In the genomic region with DNA sequence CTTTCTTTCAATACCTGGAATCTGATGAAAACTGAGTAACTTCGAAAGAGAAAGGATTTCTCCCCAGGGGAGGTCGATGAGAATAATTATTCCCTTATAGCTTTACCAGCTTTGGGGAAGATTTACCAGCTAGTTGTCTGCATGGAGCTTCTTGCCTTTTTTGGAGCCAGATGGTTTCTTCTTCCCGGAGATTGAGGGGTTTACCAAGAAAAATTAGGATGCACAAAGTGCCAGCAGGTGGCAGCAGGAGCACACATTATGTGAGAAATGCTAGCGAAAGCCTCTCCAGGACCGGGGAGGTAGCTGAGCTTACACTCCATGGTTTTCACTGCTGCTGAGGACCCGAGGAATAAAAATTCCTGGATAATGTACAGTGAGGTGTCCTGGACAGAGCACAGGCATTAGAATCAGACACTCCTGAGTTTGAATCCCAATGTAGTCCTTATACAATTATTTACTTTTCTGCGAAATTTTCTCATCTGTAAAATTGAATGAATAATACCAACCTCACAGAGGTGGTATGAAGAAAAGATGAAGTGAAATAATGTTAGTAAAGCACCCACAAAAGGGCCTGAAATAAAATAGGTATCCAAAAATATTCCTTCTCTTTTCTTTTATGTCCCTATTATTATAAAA, we compare ENCODE assay signal across 1 cellular context.
TF ChIP-seq lines count a peak whose summit lies in the region.

No MANE protein-coding gene starts in this region.

TF ChIP-seq in K562, 482 proteins besides CTCF, POLR2A, EP300 and RAD21 (continued from another document):
- TF ChIP-seq, protein P1, sequence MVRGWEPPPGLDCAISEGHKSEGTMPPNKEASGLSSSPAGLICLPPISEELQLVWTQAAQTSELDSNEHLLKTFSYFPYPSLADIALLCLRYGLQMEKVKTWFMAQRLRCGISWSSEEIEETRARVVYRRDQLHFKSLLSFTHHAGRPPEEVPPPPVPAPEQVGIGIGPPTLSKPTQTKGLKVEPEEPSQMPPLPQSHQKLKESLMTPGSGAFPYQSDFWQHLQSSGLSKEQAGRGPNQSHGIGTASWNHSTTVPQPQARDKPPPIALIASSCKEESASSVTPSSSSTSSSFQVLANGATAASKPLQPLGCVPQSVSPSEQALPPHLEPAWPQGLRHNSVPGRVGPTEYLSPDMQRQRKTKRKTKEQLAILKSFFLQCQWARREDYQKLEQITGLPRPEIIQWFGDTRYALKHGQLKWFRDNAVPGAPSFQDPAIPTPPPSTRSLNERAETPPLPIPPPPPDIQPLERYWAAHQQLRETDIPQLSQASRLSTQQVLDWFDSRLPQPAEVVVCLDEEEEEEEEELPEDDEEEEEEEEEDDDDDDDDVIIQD (CRISPR knock-in tag; IDR thresholded peaks at IDR 0.05) = no peak
- TF ChIP-seq, protein P2, sequence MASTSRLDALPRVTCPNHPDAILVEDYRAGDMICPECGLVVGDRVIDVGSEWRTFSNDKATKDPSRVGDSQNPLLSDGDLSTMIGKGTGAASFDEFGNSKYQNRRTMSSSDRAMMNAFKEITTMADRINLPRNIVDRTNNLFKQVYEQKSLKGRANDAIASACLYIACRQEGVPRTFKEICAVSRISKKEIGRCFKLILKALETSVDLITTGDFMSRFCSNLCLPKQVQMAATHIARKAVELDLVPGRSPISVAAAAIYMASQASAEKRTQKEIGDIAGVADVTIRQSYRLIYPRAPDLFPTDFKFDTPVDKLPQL (IDR thresholded peaks at IDR 0.05; ENCODE audit: extremely low read depth, insufficient read length) = no peak
- TF ChIP-seq SMC3 (conservative IDR thresholded peaks at IDR 0.05; ENCODE audit: insufficient read depth, low read depth, low read length) (peak; percentile 88), SMARCE1 (IDR thresholded peaks at IDR 0.05) (no peak), ZC3H11A (IDR thresholded peaks at IDR 0.05; ENCODE audit: low read depth, low read length) (no peak), HLTF (IDR thresholded peaks at IDR 0.05) (no peak), NELFE (IDR thresholded peaks at IDR 0.05; ENCODE audit: insufficient read depth, insufficient read length) (no peak), ZNF644 (tag; IDR thresholded peaks at IDR 0.05; ENCODE audit: low read depth) (no peak), ZNF766 (CRISPR knock-in tag; conservative IDR thresholded peaks at IDR 0.05) (0 out of 2 replicates have a peak, but pooled peaks have one; percentile 29), SRSF7 (optimal IDR thresholded peaks at IDR 0.05; ENCODE audit: low read depth, low read length) (no peak), STAG1 (CRISPR knock-in tag; IDR thresholded peaks at IDR 0.05; ENCODE audit: borderline replicate concordance) (peak; percentile 98), SMARCA4 (IDR thresholded peaks at IDR 0.05) (no peak), ZNF184 (CRISPR knock-in tag; IDR thresholded peaks at IDR 0.05) (no peak), ZNF140 (CRISPR knock-in tag; IDR thresholded peaks at IDR 0.05) (no peak)
- TF ChIP-seq, protein P3, sequence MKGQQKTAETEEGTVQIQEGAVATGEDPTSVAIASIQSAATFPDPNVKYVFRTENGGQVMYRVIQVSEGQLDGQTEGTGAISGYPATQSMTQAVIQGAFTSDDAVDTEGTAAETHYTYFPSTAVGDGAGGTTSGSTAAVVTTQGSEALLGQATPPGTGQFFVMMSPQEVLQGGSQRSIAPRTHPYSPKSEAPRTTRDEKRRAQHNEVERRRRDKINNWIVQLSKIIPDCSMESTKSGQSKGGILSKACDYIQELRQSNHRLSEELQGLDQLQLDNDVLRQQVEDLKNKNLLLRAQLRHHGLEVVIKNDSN (CRISPR knock-in tag; IDR thresholded peaks at IDR 0.05) = no peak
- TF ChIP-seq, protein P4, sequence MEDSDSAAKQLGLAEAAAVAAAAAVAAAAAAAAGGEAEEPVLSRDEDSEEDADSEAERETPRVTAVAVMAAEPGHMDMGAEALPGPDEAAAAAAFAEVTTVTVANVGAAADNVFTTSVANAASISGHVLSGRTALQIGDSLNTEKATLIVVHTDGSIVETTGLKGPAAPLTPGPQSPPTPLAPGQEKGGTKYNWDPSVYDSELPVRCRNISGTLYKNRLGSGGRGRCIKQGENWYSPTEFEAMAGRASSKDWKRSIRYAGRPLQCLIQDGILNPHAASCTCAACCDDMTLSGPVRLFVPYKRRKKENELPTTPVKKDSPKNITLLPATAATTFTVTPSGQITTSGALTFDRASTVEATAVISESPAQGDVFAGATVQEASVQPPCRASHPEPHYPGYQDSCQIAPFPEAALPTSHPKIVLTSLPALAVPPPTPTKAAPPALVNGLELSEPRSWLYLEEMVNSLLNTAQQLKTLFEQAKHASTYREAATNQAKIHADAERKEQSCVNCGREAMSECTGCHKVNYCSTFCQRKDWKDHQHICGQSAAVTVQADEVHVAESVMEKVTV (CRISPR knock-in tag; IDR thresholded peaks at IDR 0.05) = peak; percentile 88
TF ChIP-seq in K562: peak in this region for 6.
